Comparison of ENCODE assay signal across 7 cellular contexts in genomic region chr17:32487460-32488176, GRCh38. TPM values are rescaled to one million over a fixed set of nuclear protein-coding genes. Genes with fewer than 3 reads are reported as not detected.
DNase-seq lines count a peak whose midpoint lies in the region; ATAC-seq, FAIRE-seq and TF ChIP-seq lines count a peak whose summit lies in the region.

No MANE protein-coding gene starts in this region.

- no peaks in the 10 kb centered on the region for H3K9me3 Mint-ChIP-seq in activated T-helper 1 cell treated with anti-CD3 and anti-CD28 coated beads, Interleukin-12 subunit alpha, Interleukin-12 subunit beta, Interleukin-2, Interleukin-4 antibody, amounts not matched to agents 30 ng/mL and 10 ng/mL and 1 ng/mL, durations not matched to agents 14 hours and 24 hours and 36 hours

- peaks cover 32% of the 10 kb centered on the region for H3K4me1 Mint-ChIP-seq in activated T-helper 1 cell treated with anti-CD3 and anti-CD28 coated beads, Interleukin-12 subunit alpha, Interleukin-12 subunit beta, Interleukin-2, Interleukin-4 antibody, amounts not matched to agents 30 ng/mL and 10 ng/mL and 1 ng/mL, durations not matched to agents 14 hours and 24 hours and 36 hours (ENCODE audit: low read depth)

- peak; percentile 33 for FAIRE-seq in HTR-8/SVneo (lab: Jason Lieb, UNC)

- H3K36me3 Mint-ChIP-seq in activated T-helper 1 cell treated with anti-CD3 and anti-CD28 coated beads, Interleukin-12 subunit alpha, Interleukin-12 subunit beta, Interleukin-2, Interleukin-4 antibody, amounts not matched to agents 30 ng/mL and 10 ng/mL and 1 ng/mL, durations not matched to agents 14 hours and 24 hours and 36 hours (ENCODE audit: low read depth), result peaks cover 19% of the 10 kb centered on the region

- DNase-seq in GM12865 (ENCODE audit: low read depth) (peak; percentile 54), HTR-8/SVneo (ENCODE audit: insufficient read length, low spot score) (no peak), right cardiac atrium (peak; percentile 33 to 70 (median 67)), gastrocnemius medialis (no peak)
- no peak for DNase-seq in activated T-helper 1 cell treated with anti-CD3 and anti-CD28 coated beads, Interleukin-12 subunit alpha, Interleukin-12 subunit beta, Interleukin-2, Interleukin-4 antibody, amounts not matched to agents 30 ng/mL and 10 ng/mL and 1 ng/mL, durations not matched to agents 14 hours and 24 hours and 36 hours (ENCODE audit: low spot score)

- no peaks in the 10 kb centered on the region for H3K27me3 ChIP-seq in right cardiac atrium (ENCODE audit: control insufficient read depth, insufficient read depth)
- no peaks in the 10 kb centered on the region for H3K27me3 ChIP-seq in gastrocnemius medialis

- H3K27ac ChIP-seq in right cardiac atrium (ENCODE audit: low read length) (no peak overlapping the region), gastrocnemius medialis (peak overlapping the region in 1 of 4 donors; percentile 21)

- in situ Hi-C loops in gastrocnemius medialis (cut with MboI; ENCODE audit: low sequenced_read_pairs in 4 of 4), result loop anchor here in 1 of 4 donors (25.0 kb wide), 1 partner anchor 400 kb away; the partner anchor contains the start of gene MYO1D

- ATAC-seq in right cardiac atrium (no peak), gastrocnemius medialis (no peak), HG02884 (IDR thresholded peaks at IDR 0.05; ENCODE audit: unreplicated experiment) (no peak), GM18511 (IDR thresholded peaks at IDR 0.05; ENCODE audit: unreplicated experiment) (no peak)

- peaks cover 6% of the 10 kb centered on the region for H3K4me1 ChIP-seq in right cardiac atrium (ENCODE audit: control insufficient read depth, insufficient read depth, low read length)
- peaks cover 12 to 26% of the 10 kb centered on the region in 2 donors for H3K4me1 ChIP-seq in gastrocnemius medialis

- H3K4me3 ChIP-seq in GM12865 (ENCODE audit: low read depth, low read length), result peak overlapping the region; percentile 47
- H3K4me3 ChIP-seq in right cardiac atrium (ENCODE audit: low read length), result peak overlapping the region; percentile 96
- H3K4me3 ChIP-seq in gastrocnemius medialis, result peak overlapping the region; percentile 46 to 53 (median 53)

- no peaks in the 10 kb centered on the region for H3K9me3 ChIP-seq in right cardiac atrium (ENCODE audit: control insufficient read depth, low read length)
- no peaks in the 10 kb centered on the region for H3K9me3 ChIP-seq in gastrocnemius medialis

- no peak for TF ChIP-seq CTCF in GM12865 (IDR thresholded peaks at IDR 0.05; ENCODE audit: insufficient read depth, low read depth, low read length, missing control alignments)
- TF ChIP-seq CTCF in gastrocnemius medialis (IDR thresholded peaks at IDR 0.05 in 4 of 5, conservative IDR thresholded peaks at IDR 0.05 in 1 of 5), result no peak

- H3K27me3 Mint-ChIP-seq in activated T-helper 1 cell treated with anti-CD3 and anti-CD28 coated beads, Interleukin-12 subunit alpha, Interleukin-12 subunit beta, Interleukin-2, Interleukin-4 antibody, amounts not matched to agents 30 ng/mL and 10 ng/mL and 1 ng/mL, durations not matched to agents 14 hours and 24 hours and 36 hours (ENCODE audit: insufficient read depth), result peaks cover 3% of the 10 kb centered on the region

- TF ChIP-seq POLR2A in gastrocnemius medialis (IDR thresholded peaks at IDR 0.05), result no peak

- intact Hi-C loops in activated T-helper 1 cell treated with anti-CD3 and anti-CD28 coated beads, Interleukin-12 subunit alpha, Interleukin-12 subunit beta, Interleukin-2, Interleukin-4 antibody, amounts not matched to agents 30 ng/mL and 10 ng/mL and 1 ng/mL, durations not matched to agents 14 hours and 24 hours and 36 hours (cut with micrococcal nuclease), result loop anchor here (1.0 to 10.0 kb wide), 6 partner anchors 16 to 387 kb away; partner anchors contain the start of genes MYO1D and PSMD11
- intact Hi-C loops in right cardiac atrium (cut with DNase I) (loop anchor here in 2 of 4 donors (10.0 kb wide), 2 partner anchors 167 to 267 kb away; no protein-coding TSS in a partner anchor), gastrocnemius medialis (cut with DNase I; ENCODE audit: low total_unique reads) (loop anchor here (5.0 kb wide), 1 partner anchor 270 kb away; no protein-coding TSS in a partner anchor)

- WGBS in right cardiac atrium, result 36% methylated on average over 59 of the region's 59 CpGs

- peak overlapping the region; percentile 48 for H3K27ac Mint-ChIP-seq in activated T-helper 1 cell treated with anti-CD3 and anti-CD28 coated beads, Interleukin-12 subunit alpha, Interleukin-12 subunit beta, Interleukin-2, Interleukin-4 antibody, amounts not matched to agents 30 ng/mL and 10 ng/mL and 1 ng/mL, durations not matched to agents 14 hours and 24 hours and 36 hours

- peak overlapping the region; percentile 80 for H3K4me3 Mint-ChIP-seq in activated T-helper 1 cell treated with anti-CD3 and anti-CD28 coated beads, Interleukin-12 subunit alpha, Interleukin-12 subunit beta, Interleukin-2, Interleukin-4 antibody, amounts not matched to agents 30 ng/mL and 10 ng/mL and 1 ng/mL, durations not matched to agents 14 hours and 24 hours and 36 hours

- H3K36me3 ChIP-seq in gastrocnemius medialis, result peaks cover 0 to 7% of the 10 kb centered on the region in 2 donors

RNA-seq across cellular contexts. Expression of gene CDK5R1, which starts 0.8 kb away (rescaled TPM):
- total RNA-seq in activated T-helper 1 cell treated with anti-CD3 and anti-CD28 coated beads, Interleukin-12 subunit alpha, Interleukin-12 subunit beta, Interleukin-2, Interleukin-4 antibody, amounts not matched to agents 30 ng/mL and 10 ng/mL and 1 ng/mL, durations not matched to agents 14 hours and 24 hours and 36 hours, result 6.1 and 7.1 TPM in 2 replicates
- total RNA-seq in right cardiac atrium, result 1 to 10 TPM; 1.3 to 2.6 (median 1.7) TPM
- polyA plus RNA-seq in right cardiac atrium, result 0.95 TPM
- total RNA-seq in gastrocnemius medialis, result 1 to 10 TPM in 3 of 4 donors, under 1 TPM in 1; 0.15 to 2.2 (median 1.5) TPM

RNA-seq across cellular contexts. Expression of gene PSMD11, which starts 43.3 kb away (rescaled TPM):
- 190 and 198 TPM in 2 replicates for total RNA-seq in activated T-helper 1 cell treated with anti-CD3 and anti-CD28 coated beads, Interleukin-12 subunit alpha, Interleukin-12 subunit beta, Interleukin-2, Interleukin-4 antibody, amounts not matched to agents 30 ng/mL and 10 ng/mL and 1 ng/mL, durations not matched to agents 14 hours and 24 hours and 36 hours
- total RNA-seq in right cardiac atrium, result 10 to 100 TPM; 55.0 to 79.1 (median 64.4) TPM
- 50.8 TPM for polyA plus RNA-seq in right cardiac atrium
- total RNA-seq in gastrocnemius medialis, result 100 to 1,000 TPM in 3 of 4 donors, 10 to 100 TPM in 1; 81.7 to 215 (median 191) TPM

Comparison
In these comparisons a context has a peak if more than half of its experiments do, and no peak if none do; other contexts are left out.
1. DNase-seq: peak in GM12865 (single experiment) and right cardiac atrium (3 of 3); none in HTR-8/SVneo (single experiment), activated T-helper 1 cell treated with anti-CD3 and anti-CD28 coated beads, Interleukin-12 subunit alpha, Interleukin-12 subunit beta, Interleukin-2, Interleukin-4 antibody, amounts not matched to agents 30 ng/mL and 10 ng/mL and 1 ng/mL, durations not matched to agents 14 hours and 24 hours and 36 hours (single experiment) and gastrocnemius medialis (0 of 2).
2. Peak in every context shown above with its lines, with median percentiles within 50 percentile points of each other: H3K4me3 ChIP-seq.